In the genomic region with DNA sequence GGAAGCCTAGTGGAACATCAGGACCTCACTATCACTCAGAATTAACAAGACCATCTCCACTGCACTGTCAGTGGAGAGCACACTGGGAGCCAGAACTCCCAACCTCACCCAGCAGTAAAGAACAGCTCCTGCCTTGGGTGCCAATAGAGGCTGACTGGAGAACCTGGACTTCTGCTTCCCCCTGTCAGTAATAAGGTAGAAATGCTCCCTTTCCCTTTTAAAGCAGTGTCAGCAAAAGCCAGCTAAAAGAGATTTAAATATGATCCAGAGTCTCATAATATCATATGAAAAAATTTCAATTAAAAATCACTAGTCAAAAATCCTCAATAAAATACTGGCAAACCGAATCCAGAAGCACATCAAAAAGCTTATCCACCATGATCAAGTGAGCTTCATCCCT, we compare ENCODE assay signal across 1 cellular context.
TF ChIP-seq lines count a peak whose summit lies in the region.

No MANE protein-coding gene starts in this region.

TF ChIP-seq in H1, 55 proteins besides CTCF, POLR2A, EP300 and RAD21:
- no peak for TF ChIP-seq JUND (IDR thresholded peaks at IDR 0.05; ENCODE audit: low read length)
- TF ChIP-seq TAF1 (IDR thresholded peaks at IDR 0.05; ENCODE audit: low read depth, low read length) = no peak
- TF ChIP-seq GTF2F1 (IDR thresholded peaks at IDR 0.05; ENCODE audit: borderline replicate concordance, low read depth, low read length) = no peak
- TF ChIP-seq HDAC2 (IDR thresholded peaks at IDR 0.05; ENCODE audit: borderline replicate concordance in 1 of 2, low read depth in 2 of 2, low read length in 2 of 2) = no peak
- TF ChIP-seq TAF7 (optimal IDR thresholded peaks at IDR 0.05; ENCODE audit: borderline replicate concordance, low read depth, low read length) = no peak
- TF ChIP-seq RXRA (IDR thresholded peaks at IDR 0.05; ENCODE audit: insufficient read depth, low read depth, low read length) = no peak
- TF ChIP-seq FOSL1 (IDR thresholded peaks at IDR 0.05; ENCODE audit: insufficient read depth, low read depth, low read length) = no peak
- TF ChIP-seq SAP30 (IDR thresholded peaks at IDR 0.05; ENCODE audit: insufficient read depth, insufficient replicate concordance, low read length) = no peak
- no peak for TF ChIP-seq RBBP5 (IDR thresholded peaks at IDR 0.05; ENCODE audit: borderline replicate concordance, low read depth, low read length)
- no peak for TF ChIP-seq EGR1 (IDR thresholded peaks at IDR 0.05; ENCODE audit: borderline replicate concordance, low read depth, low read length)
- TF ChIP-seq, protein P1, sequence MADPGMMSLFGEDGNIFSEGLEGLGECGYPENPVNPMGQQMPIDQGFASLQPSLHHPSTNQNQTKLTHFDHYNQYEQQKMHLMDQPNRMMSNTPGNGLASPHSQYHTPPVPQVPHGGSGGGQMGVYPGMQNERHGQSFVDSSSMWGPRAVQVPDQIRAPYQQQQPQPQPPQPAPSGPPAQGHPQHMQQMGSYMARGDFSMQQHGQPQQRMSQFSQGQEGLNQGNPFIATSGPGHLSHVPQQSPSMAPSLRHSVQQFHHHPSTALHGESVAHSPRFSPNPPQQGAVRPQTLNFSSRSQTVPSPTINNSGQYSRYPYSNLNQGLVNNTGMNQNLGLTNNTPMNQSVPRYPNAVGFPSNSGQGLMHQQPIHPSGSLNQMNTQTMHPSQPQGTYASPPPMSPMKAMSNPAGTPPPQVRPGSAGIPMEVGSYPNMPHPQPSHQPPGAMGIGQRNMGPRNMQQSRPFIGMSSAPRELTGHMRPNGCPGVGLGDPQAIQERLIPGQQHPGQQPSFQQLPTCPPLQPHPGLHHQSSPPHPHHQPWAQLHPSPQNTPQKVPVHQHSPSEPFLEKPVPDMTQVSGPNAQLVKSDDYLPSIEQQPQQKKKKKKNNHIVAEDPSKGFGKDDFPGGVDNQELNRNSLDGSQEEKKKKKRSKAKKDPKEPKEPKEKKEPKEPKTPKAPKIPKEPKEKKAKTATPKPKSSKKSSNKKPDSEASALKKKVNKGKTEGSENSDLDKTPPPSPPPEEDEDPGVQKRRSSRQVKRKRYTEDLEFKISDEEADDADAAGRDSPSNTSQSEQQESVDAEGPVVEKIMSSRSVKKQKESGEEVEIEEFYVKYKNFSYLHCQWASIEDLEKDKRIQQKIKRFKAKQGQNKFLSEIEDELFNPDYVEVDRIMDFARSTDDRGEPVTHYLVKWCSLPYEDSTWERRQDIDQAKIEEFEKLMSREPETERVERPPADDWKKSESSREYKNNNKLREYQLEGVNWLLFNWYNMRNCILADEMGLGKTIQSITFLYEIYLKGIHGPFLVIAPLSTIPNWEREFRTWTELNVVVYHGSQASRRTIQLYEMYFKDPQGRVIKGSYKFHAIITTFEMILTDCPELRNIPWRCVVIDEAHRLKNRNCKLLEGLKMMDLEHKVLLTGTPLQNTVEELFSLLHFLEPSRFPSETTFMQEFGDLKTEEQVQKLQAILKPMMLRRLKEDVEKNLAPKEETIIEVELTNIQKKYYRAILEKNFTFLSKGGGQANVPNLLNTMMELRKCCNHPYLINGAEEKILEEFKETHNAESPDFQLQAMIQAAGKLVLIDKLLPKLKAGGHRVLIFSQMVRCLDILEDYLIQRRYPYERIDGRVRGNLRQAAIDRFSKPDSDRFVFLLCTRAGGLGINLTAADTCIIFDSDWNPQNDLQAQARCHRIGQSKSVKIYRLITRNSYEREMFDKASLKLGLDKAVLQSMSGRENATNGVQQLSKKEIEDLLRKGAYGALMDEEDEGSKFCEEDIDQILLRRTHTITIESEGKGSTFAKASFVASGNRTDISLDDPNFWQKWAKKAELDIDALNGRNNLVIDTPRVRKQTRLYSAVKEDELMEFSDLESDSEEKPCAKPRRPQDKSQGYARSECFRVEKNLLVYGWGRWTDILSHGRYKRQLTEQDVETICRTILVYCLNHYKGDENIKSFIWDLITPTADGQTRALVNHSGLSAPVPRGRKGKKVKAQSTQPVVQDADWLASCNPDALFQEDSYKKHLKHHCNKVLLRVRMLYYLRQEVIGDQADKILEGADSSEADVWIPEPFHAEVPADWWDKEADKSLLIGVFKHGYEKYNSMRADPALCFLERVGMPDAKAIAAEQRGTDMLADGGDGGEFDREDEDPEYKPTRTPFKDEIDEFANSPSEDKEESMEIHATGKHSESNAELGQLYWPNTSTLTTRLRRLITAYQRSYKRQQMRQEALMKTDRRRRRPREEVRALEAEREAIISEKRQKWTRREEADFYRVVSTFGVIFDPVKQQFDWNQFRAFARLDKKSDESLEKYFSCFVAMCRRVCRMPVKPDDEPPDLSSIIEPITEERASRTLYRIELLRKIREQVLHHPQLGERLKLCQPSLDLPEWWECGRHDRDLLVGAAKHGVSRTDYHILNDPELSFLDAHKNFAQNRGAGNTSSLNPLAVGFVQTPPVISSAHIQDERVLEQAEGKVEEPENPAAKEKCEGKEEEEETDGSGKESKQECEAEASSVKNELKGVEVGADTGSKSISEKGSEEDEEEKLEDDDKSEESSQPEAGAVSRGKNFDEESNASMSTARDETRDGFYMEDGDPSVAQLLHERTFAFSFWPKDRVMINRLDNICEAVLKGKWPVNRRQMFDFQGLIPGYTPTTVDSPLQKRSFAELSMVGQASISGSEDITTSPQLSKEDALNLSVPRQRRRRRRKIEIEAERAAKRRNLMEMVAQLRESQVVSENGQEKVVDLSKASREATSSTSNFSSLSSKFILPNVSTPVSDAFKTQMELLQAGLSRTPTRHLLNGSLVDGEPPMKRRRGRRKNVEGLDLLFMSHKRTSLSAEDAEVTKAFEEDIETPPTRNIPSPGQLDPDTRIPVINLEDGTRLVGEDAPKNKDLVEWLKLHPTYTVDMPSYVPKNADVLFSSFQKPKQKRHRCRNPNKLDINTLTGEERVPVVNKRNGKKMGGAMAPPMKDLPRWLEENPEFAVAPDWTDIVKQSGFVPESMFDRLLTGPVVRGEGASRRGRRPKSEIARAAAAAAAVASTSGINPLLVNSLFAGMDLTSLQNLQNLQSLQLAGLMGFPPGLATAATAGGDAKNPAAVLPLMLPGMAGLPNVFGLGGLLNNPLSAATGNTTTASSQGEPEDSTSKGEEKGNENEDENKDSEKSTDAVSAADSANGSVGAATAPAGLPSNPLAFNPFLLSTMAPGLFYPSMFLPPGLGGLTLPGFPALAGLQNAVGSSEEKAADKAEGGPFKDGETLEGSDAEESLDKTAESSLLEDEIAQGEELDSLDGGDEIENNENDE (IDR thresholded peaks at IDR 0.05; ENCODE audit: insufficient replicate concordance, low read length) = no peak
- no peak for TF ChIP-seq BCL11A (IDR thresholded peaks at IDR 0.05; ENCODE audit: low read depth in 2 of 2, low read length in 2 of 2)
- TF ChIP-seq TBP (IDR thresholded peaks at IDR 0.05; ENCODE audit: low read depth, low read length) = no peak
- no peak for TF ChIP-seq JUN (IDR thresholded peaks at IDR 0.05; ENCODE audit: low read depth, low read length)
- TF ChIP-seq, protein P2, sequence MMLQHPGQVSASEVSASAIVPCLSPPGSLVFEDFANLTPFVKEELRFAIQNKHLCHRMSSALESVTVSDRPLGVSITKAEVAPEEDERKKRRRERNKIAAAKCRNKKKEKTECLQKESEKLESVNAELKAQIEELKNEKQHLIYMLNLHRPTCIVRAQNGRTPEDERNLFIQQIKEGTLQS (IDR thresholded peaks at IDR 0.05; ENCODE audit: insufficient read depth, low read depth, low read length) = no peak
- no peak for TF ChIP-seq SP2 (IDR thresholded peaks at IDR 0.05; ENCODE audit: low read length)
- TF ChIP-seq HDAC6 (IDR thresholded peaks at IDR 0.05; ENCODE audit: low read depth, low read length) = no peak
- no peak for TF ChIP-seq KDM1A (IDR thresholded peaks at IDR 0.05; ENCODE audit: borderline replicate concordance, low read length)
- TF ChIP-seq, protein P3, sequence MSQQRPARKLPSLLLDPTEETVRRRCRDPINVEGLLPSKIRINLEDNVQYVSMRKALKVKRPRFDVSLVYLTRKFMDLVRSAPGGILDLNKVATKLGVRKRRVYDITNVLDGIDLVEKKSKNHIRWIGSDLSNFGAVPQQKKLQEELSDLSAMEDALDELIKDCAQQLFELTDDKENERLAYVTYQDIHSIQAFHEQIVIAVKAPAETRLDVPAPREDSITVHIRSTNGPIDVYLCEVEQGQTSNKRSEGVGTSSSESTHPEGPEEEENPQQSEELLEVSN (IDR thresholded peaks at IDR 0.05) = no peak
